In the genomic region with DNA sequence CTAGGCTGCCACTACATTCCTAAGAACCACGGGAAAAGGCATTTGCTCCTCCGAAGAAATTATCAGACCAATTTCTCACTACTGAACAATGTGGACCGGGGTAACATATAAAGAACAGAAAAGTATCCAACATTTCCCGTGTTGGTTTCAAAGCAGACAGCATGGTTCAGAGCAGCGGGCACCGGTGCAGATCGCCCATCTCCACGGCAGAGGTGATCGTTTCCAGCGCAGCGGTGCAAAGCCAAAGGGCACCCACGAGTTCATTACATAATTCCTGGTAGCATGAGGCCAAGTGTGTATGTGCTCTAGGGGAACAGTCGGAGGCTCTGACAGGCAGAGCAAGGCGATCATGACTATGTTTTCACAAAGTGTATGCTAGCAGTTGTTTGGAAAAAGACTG, we compare ENCODE assay signal across 1 cellular context.
TF ChIP-seq lines count a peak whose summit lies in the region.

No MANE protein-coding gene starts in this region.

TF ChIP-seq in K562, 482 proteins besides CTCF, POLR2A, EP300 and RAD21:
- TF ChIP-seq, protein P1, sequence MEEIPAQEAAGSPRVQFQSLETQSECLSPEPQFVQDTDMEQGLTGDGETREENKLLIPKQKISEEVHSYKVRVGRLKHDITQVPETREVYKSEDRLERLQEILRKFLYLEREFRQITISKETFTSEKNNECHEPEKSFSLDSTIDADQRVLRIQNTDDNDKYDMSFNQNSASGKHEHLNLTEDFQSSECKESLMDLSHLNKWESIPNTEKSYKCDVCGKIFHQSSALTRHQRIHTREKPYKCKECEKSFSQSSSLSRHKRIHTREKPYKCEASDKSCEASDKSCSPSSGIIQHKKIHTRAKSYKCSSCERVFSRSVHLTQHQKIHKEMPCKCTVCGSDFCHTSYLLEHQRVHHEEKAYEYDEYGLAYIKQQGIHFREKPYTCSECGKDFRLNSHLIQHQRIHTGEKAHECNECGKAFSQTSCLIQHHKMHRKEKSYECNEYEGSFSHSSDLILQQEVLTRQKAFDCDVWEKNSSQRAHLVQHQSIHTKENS (CRISPR knock-in tag; IDR thresholded peaks at IDR 0.05), result no peak
- TF ChIP-seq, protein P2, sequence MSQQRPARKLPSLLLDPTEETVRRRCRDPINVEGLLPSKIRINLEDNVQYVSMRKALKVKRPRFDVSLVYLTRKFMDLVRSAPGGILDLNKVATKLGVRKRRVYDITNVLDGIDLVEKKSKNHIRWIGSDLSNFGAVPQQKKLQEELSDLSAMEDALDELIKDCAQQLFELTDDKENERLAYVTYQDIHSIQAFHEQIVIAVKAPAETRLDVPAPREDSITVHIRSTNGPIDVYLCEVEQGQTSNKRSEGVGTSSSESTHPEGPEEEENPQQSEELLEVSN (IDR thresholded peaks at IDR 0.05; ENCODE audit: borderline replicate concordance in 1 of 2, extremely low read depth in 1 of 2, insufficient read depth in 1 of 2, insufficient read length in 1 of 2, low read depth in 1 of 2, low read length in 1 of 2, poor library complexity in 1 of 2, severe bottlenecking in 1 of 2), result no peak
- TF ChIP-seq STAG1 (CRISPR knock-in tag; IDR thresholded peaks at IDR 0.05; ENCODE audit: borderline replicate concordance) (no peak), KLF6 (CRISPR knock-in tag; IDR thresholded peaks at IDR 0.05; ENCODE audit: borderline replicate concordance) (no peak), YBX1 (IDR thresholded peaks at IDR 0.05) (no peak), ZNF140 (CRISPR knock-in tag; IDR thresholded peaks at IDR 0.05) (no peak), JUNB (CRISPR knock-in tag; conservative IDR thresholded peaks at IDR 0.05) (no peak), HMG20B (CRISPR knock-in tag; IDR thresholded peaks at IDR 0.05) (no peak), HNRNPL (IDR thresholded peaks at IDR 0.05; ENCODE audit: low read depth, low read length) (no peak), IFI16 (CRISPR knock-in tag; IDR thresholded peaks at IDR 0.05) (no peak), ZBTB17 (CRISPR knock-in tag; IDR thresholded peaks at IDR 0.05) (no peak), HIVEP1 (CRISPR knock-in tag; IDR thresholded peaks at IDR 0.05) (no peak), PTBP1 (IDR thresholded peaks at IDR 0.05; ENCODE audit: low read depth, low read length) (no peak), NELFE (IDR thresholded peaks at IDR 0.05; ENCODE audit: insufficient read depth, insufficient read length) (no peak), ZNF445 (CRISPR knock-in tag; IDR thresholded peaks at IDR 0.05; ENCODE audit: low read depth) (no peak)
- TF ChIP-seq, protein P3, sequence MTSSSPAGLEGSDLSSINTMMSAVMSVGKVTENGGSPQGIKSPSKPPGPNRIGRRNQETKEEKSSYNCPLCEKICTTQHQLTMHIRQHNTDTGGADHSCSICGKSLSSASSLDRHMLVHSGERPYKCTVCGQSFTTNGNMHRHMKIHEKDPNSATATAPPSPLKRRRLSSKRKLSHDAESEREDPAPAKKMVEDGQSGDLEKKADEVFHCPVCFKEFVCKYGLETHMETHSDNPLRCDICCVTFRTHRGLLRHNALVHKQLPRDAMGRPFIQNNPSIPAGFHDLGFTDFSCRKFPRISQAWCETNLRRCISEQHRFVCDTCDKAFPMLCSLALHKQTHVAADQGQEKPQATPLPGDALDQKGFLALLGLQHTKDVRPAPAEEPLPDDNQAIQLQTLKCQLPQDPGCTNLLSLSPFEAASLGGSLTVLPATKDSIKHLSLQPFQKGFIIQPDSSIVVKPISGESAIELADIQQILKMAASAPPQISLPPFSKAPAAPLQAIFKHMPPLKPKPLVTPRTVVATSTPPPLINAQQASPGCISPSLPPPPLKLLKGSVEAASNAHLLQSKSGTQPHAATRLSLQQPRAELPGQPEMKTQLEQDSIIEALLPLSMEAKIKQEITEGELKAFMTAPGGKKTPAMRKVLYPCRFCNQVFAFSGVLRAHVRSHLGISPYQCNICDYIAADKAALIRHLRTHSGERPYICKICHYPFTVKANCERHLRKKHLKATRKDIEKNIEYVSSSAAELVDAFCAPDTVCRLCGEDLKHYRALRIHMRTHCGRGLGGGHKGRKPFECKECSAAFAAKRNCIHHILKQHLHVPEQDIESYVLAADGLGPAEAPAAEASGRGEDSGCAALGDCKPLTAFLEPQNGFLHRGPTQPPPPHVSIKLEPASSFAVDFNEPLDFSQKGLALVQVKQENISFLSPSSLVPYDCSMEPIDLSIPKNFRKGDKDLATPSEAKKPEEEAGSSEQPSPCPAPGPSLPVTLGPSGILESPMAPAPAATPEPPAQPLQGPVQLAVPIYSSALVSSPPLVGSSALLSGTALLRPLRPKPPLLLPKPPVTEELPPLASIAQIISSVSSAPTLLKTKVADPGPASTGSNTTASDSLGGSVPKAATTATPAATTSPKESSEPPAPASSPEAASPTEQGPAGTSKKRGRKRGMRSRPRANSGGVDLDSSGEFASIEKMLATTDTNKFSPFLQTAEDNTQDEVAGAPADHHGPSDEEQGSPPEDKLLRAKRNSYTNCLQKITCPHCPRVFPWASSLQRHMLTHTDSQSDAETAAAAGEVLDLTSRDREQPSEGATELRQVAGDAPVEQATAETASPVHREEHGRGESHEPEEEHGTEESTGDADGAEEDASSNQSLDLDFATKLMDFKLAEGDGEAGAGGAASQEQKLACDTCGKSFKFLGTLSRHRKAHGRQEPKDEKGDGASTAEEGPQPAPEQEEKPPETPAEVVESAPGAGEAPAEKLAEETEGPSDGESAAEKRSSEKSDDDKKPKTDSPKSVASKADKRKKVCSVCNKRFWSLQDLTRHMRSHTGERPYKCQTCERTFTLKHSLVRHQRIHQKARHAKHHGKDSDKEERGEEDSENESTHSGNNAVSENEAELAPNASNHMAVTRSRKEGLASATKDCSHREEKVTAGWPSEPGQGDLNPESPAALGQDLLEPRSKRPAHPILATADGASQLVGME (CRISPR knock-in tag; IDR thresholded peaks at IDR 0.05), result no peak
- TF ChIP-seq, protein P4, sequence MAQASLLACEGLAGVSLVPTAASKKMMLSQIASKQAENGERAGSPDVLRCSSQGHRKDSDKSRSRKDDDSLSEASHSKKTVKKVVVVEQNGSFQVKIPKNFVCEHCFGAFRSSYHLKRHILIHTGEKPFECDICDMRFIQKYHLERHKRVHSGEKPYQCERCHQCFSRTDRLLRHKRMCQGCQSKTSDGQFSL (CRISPR knock-in tag; IDR thresholded peaks at IDR 0.05), result no peak
- TF ChIP-seq, protein P4 (tag; IDR thresholded peaks at IDR 0.05), result no peak
- TF ChIP-seq, protein P5, sequence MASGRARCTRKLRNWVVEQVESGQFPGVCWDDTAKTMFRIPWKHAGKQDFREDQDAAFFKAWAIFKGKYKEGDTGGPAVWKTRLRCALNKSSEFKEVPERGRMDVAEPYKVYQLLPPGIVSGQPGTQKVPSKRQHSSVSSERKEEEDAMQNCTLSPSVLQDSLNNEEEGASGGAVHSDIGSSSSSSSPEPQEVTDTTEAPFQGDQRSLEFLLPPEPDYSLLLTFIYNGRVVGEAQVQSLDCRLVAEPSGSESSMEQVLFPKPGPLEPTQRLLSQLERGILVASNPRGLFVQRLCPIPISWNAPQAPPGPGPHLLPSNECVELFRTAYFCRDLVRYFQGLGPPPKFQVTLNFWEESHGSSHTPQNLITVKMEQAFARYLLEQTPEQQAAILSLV (tag; IDR thresholded peaks at IDR 0.05), result no peak
- TF ChIP-seq, protein P6, sequence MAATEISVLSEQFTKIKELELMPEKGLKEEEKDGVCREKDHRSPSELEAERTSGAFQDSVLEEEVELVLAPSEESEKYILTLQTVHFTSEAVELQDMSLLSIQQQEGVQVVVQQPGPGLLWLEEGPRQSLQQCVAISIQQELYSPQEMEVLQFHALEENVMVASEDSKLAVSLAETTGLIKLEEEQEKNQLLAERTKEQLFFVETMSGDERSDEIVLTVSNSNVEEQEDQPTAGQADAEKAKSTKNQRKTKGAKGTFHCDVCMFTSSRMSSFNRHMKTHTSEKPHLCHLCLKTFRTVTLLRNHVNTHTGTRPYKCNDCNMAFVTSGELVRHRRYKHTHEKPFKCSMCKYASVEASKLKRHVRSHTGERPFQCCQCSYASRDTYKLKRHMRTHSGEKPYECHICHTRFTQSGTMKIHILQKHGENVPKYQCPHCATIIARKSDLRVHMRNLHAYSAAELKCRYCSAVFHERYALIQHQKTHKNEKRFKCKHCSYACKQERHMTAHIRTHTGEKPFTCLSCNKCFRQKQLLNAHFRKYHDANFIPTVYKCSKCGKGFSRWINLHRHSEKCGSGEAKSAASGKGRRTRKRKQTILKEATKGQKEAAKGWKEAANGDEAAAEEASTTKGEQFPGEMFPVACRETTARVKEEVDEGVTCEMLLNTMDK (IDR thresholded peaks at IDR 0.05; ENCODE audit: borderline replicate concordance, insufficient read depth, low read depth, low read length, poor library complexity, severe bottlenecking), result no peak
